25 cellular contexts compared by ENCODE assay signal in genomic region chr5:94916619-94917018, GRCh38.
"Had no signal": no experiment of that assay in that cellular context is flagged by ENCODE, and none has a peak within 500 bp of the region (broad histone marks: within the 10 kb centered on the region; RNA-seq: fewer than 3 reads in every experiment).

No MANE protein-coding gene starts in this region.

- H3K9me3 Mint-ChIP-seq: activated CD4-positive, alpha-beta memory T cell treated with anti-CD3 and anti-CD28 coated beads for 36 hours; activated CD4-positive, alpha-beta T cell treated with anti-CD3 and anti-CD28 coated beads, Interleukin-2, amount 10 ng/mL, durations not matched to agents 24 days and 14 days; activated T-cell treated with anti-CD3 and anti-CD28 coated beads, Interleukin-2, amount 50 U/mL, for 24 hours; immature natural killer cell; memory B cell; natural killer cell; neural progenitor cell had no signal

- H3K4me1 ChIP-seq: heart left ventricle, transverse colon had no signal

- H3K27ac Mint-ChIP-seq: activated CD4-positive, alpha-beta memory T cell treated with anti-CD3 and anti-CD28 coated beads for 36 hours; activated CD4-positive, alpha-beta T cell treated with anti-CD3 and anti-CD28 coated beads, Interleukin-2, amount 10 ng/mL, durations not matched to agents 24 days and 14 days; activated T-cell treated with anti-CD3 and anti-CD28 coated beads, Interleukin-2, amount 50 U/mL, for 24 hours; immature natural killer cell; memory B cell; natural killer cell; neural progenitor cell had no signal

- H3K4me1 Mint-ChIP-seq: activated CD4-positive, alpha-beta T cell treated with anti-CD3 and anti-CD28 coated beads, Interleukin-2, amount 10 ng/mL, durations not matched to agents 24 days and 14 days; immature natural killer cell; memory B cell; natural killer cell had no signal

- H3K4me3 Mint-ChIP-seq: activated CD4-positive, alpha-beta memory T cell treated with anti-CD3 and anti-CD28 coated beads for 36 hours; activated CD4-positive, alpha-beta T cell treated with anti-CD3 and anti-CD28 coated beads, Interleukin-2, amount 10 ng/mL, durations not matched to agents 24 days and 14 days; activated T-cell treated with anti-CD3 and anti-CD28 coated beads, Interleukin-2, amount 50 U/mL, for 24 hours; immature natural killer cell; memory B cell; natural killer cell; neural progenitor cell had no signal

- H3K4me2 ChIP-seq: neural progenitor cell had no signal

- H3K36me3 Mint-ChIP-seq: activated CD4-positive, alpha-beta memory T cell treated with anti-CD3 and anti-CD28 coated beads for 36 hours; immature natural killer cell; memory B cell; natural killer cell; neural progenitor cell had no signal

- H3K27ac ChIP-seq: heart left ventricle, neural progenitor cell, transverse colon had no signal

- H3K9me3 ChIP-seq: heart left ventricle, transverse colon had no signal

- H2AFZ ChIP-seq: neural progenitor cell had no signal

- H3K27me3 Mint-ChIP-seq: memory B cell had no signal

- ATAC-seq: heart left ventricle, left colon, natural killer cell, right cardiac atrium had no signal

- H3K9ac ChIP-seq: neural progenitor cell had no signal

- H3K27me3 ChIP-seq: heart left ventricle, neural progenitor cell, transverse colon had no signal

- FAIRE-seq: colon, endometrium, kidney had no signal

- H3K36me3 ChIP-seq: neural progenitor cell, transverse colon had no signal

- DNase-seq: activated CD4-positive, alpha-beta memory T cell treated with anti-CD3 and anti-CD28 coated beads for 36 hours; activated CD4-positive, alpha-beta T cell treated with anti-CD3 and anti-CD28 coated beads, Interleukin-2, amount 10 ng/mL, durations not matched to agents 24 days and 14 days; activated CD4-positive, CD25-positive, alpha-beta regulatory T cell treated with anti-CD3 and anti-CD28 coated beads, Interleukin-2, amount 50 U/mL, for 72 hours; activated CD8-positive, alpha-beta memory T cell treated with anti-CD3 and anti-CD28 coated beads, Interleukin-2, amount 50 U/mL, for 48 hours; activated gamma-delta T cell; activated naive CD4-positive, alpha-beta T cell treated with anti-CD3 and anti-CD28 coated beads, Interleukin-2, amount 50 U/mL, for 16 hours; activated T-cell treated with anti-CD3 and anti-CD28 coated beads, Interleukin-2, amount 50 U/mL, for 24 hours; amygdala; effector CD8-positive, alpha-beta T cell; foreskin fibroblast; heart left ventricle; hypothalamus; immature natural killer cell; kidney; left colon; natural killer cell; occipital lobe; right cardiac atrium; stimulated activated naive CD4-positive, alpha-beta T cell treated with Interleukin-2 at 50 U/mL for 16 hours; T-helper 2 cell; transverse colon had no signal

- H3K4me3 ChIP-seq: heart left ventricle, neural progenitor cell, transverse colon had no signal
